35 cellular contexts compared by ENCODE assay signal in genomic region chr7:45235905-45236304, GRCh38.
"Had no signal": no experiment of that assay in that cellular context is flagged by ENCODE, and none has a peak within 500 bp of the region (broad histone marks: within the 10 kb centered on the region; RNA-seq: fewer than 3 reads in every experiment).

No MANE protein-coding gene starts in this region.

- DNase-seq: Karpas-422, Kasumi-1, MG63, MM.1S, MV-4-11, NCI-H1048, NCI-H1092, NCI-H1092 treated with DMSO at 0.1 percent for 48 hours, NCI-H1105, NCI-H1105 treated with DMSO at 0.1 percent for 48 hours, NCI-H1417, NCI-H1417 treated with DMSO at 0.1 percent for 48 hours, NCI-H1436, NCI-H1436 treated with DMSO at 0.1 percent for 48 hours, NCI-H146, NCI-H1694, NCI-H1694 treated with DMSO at 0.1 percent for 48 hours, NCI-H187, NCI-H187 treated with DMSO at 0.1 percent for 48 hours, NCI-H1930, NCI-H2029, NCI-H2029 treated with DMSO at 0.1 percent for 48 hours, NCI-H2081, NCI-H2081 treated with DMSO at 0.1 percent for 48 hours, NCI-H2107, NCI-H2171, NCI-H2171 treated with DMSO at 0.1 percent for 48 hours, NCI-H2227 treated with DMSO at 0.1 percent for 48 hours, NCI-H226, NCI-H345, NCI-H446, NCI-H446 treated with DMSO at 0.1 percent for 48 hours, NCI-H510A, NCI-H510A treated with DMSO at 0.1 percent for 48 hours, NCI-H524 had no signal

- H3K36me3 ChIP-seq: MG63 had no signal

- H3K4me3 ChIP-seq: MG63 had no signal

- H3K9me3 ChIP-seq: MG63 had no signal

- H3K27me3 ChIP-seq: MG63 had no signal
